8 cellular contexts compared by ENCODE assay signal in genomic region chr10:83539528-83540308, GRCh38.
DNase-seq lines count a peak whose midpoint lies in the region; ATAC-seq, FAIRE-seq and TF ChIP-seq lines count a peak whose summit lies in the region.

No MANE protein-coding gene starts in this region.

- peak; percentile 72 for ATAC-seq in GM19395 (IDR thresholded peaks at IDR 0.05; ENCODE audit: unreplicated experiment)
- peak; percentile 60 for ATAC-seq in HG03342 (IDR thresholded peaks at IDR 0.05; ENCODE audit: unreplicated experiment)
- ATAC-seq in left lobe of liver, result no peak

- peak overlapping the region; percentile 45 for H3K27ac ChIP-seq in skeletal muscle tissue (ENCODE audit: low read depth, low read length)

- TF ChIP-seq POLR2A in H54 (IDR thresholded peaks at IDR 0.05; ENCODE audit: low read depth, low read length), result no peak

- FAIRE-seq in H54 (lab: Jason Lieb, UNC), result no peak

- H3K4me3 ChIP-seq in fibroblast of villous mesenchyme (ENCODE audit: low read depth, low read length), result no peak overlapping the region
- H3K4me3 ChIP-seq in skeletal muscle tissue (ENCODE audit: low read length in 3 of 3), result no peak overlapping the region

- no peak for TF ChIP-seq CTCF in fibroblast of villous mesenchyme (IDR thresholded peaks at IDR 0.05; ENCODE audit: insufficient read depth, low read depth, low read length)

- no peaks in the 10 kb centered on the region for H3K36me3 ChIP-seq in skeletal muscle tissue (ENCODE audit: control insufficient read depth in 3 of 3, insufficient read depth in 3 of 3, low read length in 3 of 3)

- H3K4me1 ChIP-seq in skeletal muscle tissue (ENCODE audit: control insufficient read depth in 3 of 3, insufficient read depth in 3 of 3, low read length in 3 of 3), result peaks cover 0 to 6% (median 0%) of the 10 kb centered on the region in 3 donors

- H3K9me3 ChIP-seq in skeletal muscle tissue (ENCODE audit: control insufficient read depth in 3 of 3, low read length in 3 of 3), result no peaks in the 10 kb centered on the region

- DNase-seq in fibroblast of villous mesenchyme (ENCODE audit: low read depth) (peak; percentile 28), H54 (ENCODE audit: insufficient read length, low spot score) (no peak), amygdala (lab: John Stamatoyannopoulos, UW) (no peak), left lobe of liver (ENCODE audit: low spot score) (no peak), HuH-7.5 (ENCODE audit: low spot score) (no peak)

- H3K9ac ChIP-seq in skeletal muscle tissue (ENCODE audit: low read depth in 1 of 3, low read length in 3 of 3), result no peak overlapping the region

- H3K27me3 ChIP-seq in skeletal muscle tissue (ENCODE audit: control insufficient read depth in 3 of 3, insufficient read depth in 3 of 3, low read length in 3 of 3), result no peaks in the 10 kb centered on the region
